In the genomic region with DNA sequence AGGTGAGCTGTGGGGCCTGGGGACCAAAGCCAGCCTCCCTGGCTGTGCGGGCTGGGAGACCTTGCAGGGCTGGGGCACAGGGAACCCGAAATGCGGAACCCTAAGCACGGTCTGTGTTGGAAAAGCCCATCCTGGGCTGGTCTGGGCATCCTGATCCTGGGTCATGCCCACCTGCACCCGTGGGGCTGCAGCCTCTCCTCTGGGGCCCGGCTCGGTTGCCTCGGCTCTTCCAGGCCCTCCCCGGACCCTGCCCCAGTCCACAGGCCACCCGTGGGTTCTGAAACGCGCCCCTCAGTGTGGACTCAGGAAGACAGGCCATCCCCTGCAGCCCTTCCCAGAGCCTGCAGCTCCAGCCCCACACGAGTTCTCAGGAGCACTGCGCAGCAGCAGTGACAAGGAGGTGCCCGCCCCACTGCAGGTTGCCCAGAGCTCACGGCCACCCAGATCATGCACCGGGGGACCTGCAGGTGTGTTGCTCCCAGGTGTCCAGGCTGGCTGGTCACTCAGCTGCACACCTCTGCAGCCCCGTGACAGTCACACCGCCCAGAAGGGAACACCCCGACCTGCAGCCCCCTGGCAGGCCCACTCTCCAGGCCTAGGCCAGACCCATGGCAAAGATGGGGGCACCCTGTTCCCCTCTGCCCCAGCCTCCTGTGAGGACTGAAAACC, we compare ENCODE assay signal across 15 cellular contexts.
"Had no signal": no experiment of that assay in that cellular context is flagged by ENCODE, and none has a peak within 500 bp of the region (broad histone marks: within the 10 kb centered on the region; RNA-seq: fewer than 3 reads in every experiment).

No MANE protein-coding gene starts in this region.

- H3K9me3 Mint-ChIP-seq: activated naive CD4-positive, alpha-beta T cell treated with anti-CD3 and anti-CD28 coated beads, Interleukin-2, amount 10 ng/mL, durations not matched to agents 7 days and 5 days; naive thymus-derived CD8-positive, alpha-beta T cell had no signal

- H3K9me3 ChIP-seq: adrenal gland, mucosa of descending colon, psoas muscle, tibial artery, vagina had no signal

- H3K4me1 ChIP-seq: adrenal gland had no signal

- H3K4me2 ChIP-seq: hepatocyte had no signal

- H3K27ac ChIP-seq: adrenal gland, hepatocyte, psoas muscle, tibial artery, vagina had no signal

- H3K4me3 ChIP-seq: adrenal gland, hepatocyte, mucosa of descending colon, psoas muscle, tibial artery, vagina had no signal

- H3K4me3 Mint-ChIP-seq: activated naive CD4-positive, alpha-beta T cell treated with anti-CD3 and anti-CD28 coated beads, Interleukin-2, amount 10 ng/mL, durations not matched to agents 7 days and 5 days had no signal

- H2AFZ ChIP-seq: hepatocyte had no signal

- H3K27me3 ChIP-seq: vagina had no signal

- H3K36me3 ChIP-seq: adrenal gland, vagina had no signal

- ATAC-seq: mucosa of descending colon; naive thymus-derived CD8-positive, alpha-beta T cell had no signal

- DNase-seq: activated CD4-positive, alpha-beta T cell treated with anti-CD3 and anti-CD28 coated beads for 1 hour; activated CD4-positive, alpha-beta T cell treated with anti-CD3 and anti-CD28 coated beads, Interleukin-2, amount 50 U/mL, for 48 hours; activated naive CD4-positive, alpha-beta T cell treated with anti-CD3 and anti-CD28 coated beads, Interleukin-2, amount 10 ng/mL, durations not matched to agents 7 days and 5 days; central memory CD4-positive, alpha-beta T cell; mammary epithelial cell; mucosa of descending colon; naive thymus-derived CD8-positive, alpha-beta T cell; stimulated activated CD4-positive, alpha-beta T cell treated with anti-CD3 and anti-CD28 coated beads, Interleukin-15, amount 100 ng/mL, for 24 hours; stimulated activated CD4-positive, alpha-beta T cell treated with anti-CD3 and anti-CD28 coated beads, Interleukin-4, amount 100 ng/mL, for 24 hours; T-helper 2 cell; tibial artery had no signal
